Comparison of ENCODE assay signal across 8 cellular contexts in genomic region chr1:207823880-207824566, GRCh38.
DNase-seq lines count a peak whose midpoint lies in the region; ATAC-seq and TF ChIP-seq lines count a peak whose summit lies in the region.

No MANE protein-coding gene starts in this region.

- H3K4me3 ChIP-seq in DOHH2 (ENCODE audit: low read length) (peak overlapping the region; percentile 96), endocrine pancreas (ENCODE audit: control insufficient read depth, insufficient read depth, low read length) (peak overlapping the region; percentile 10)

- peak overlapping the region; percentile 48 for H3K9ac ChIP-seq in endocrine pancreas (ENCODE audit: control insufficient read depth, insufficient read depth, low read length)

- H3K27ac ChIP-seq in DOHH2 (ENCODE audit: low read depth, low read length), result peak overlapping the region; percentile 47

- ATAC-seq in HG02870 (IDR thresholded peaks at IDR 0.05; ENCODE audit: unreplicated experiment), result no peak

- peaks cover 53% of the 10 kb centered on the region for H3K79me2 ChIP-seq in DOHH2 (ENCODE audit: control insufficient read depth, low read length)

- TF ChIP-seq CTCF in DOHH2 (IDR thresholded peaks at IDR 0.05; ENCODE audit: low read depth, low read length, poor library complexity, severe bottlenecking), result peak; percentile 72

- H3K9me3 ChIP-seq in DOHH2 (ENCODE audit: control insufficient read depth, insufficient read depth, low read length) (no peaks in the 10 kb centered on the region), endocrine pancreas (ENCODE audit: control insufficient read depth, low read length) (no peaks in the 10 kb centered on the region)

- H4K20me1 ChIP-seq in DOHH2 (ENCODE audit: control insufficient read depth, insufficient read depth, low read depth, low read length), result no peaks in the 10 kb centered on the region

- H3F3A ChIP-seq in DOHH2 (ENCODE audit: control insufficient read depth, insufficient read depth), result peaks cover 6% of the 10 kb centered on the region; the same call in 1 of the 2 replicates

- peak overlapping the region; percentile 98 for H3K4me2 ChIP-seq in DOHH2 (ENCODE audit: low read length)

- H3K27me3 ChIP-seq in DOHH2 (ENCODE audit: control insufficient read depth, low read length) (no peaks in the 10 kb centered on the region), endocrine pancreas (ENCODE audit: control insufficient read depth, insufficient read depth, low read length) (no peaks in the 10 kb centered on the region)

- peaks cover 82% of the 10 kb centered on the region for H3K4me1 ChIP-seq in DOHH2 (ENCODE audit: control insufficient read depth, low read length)
- H3K4me1 ChIP-seq in endocrine pancreas (ENCODE audit: control insufficient read depth, insufficient read depth, low read length), result no peaks in the 10 kb centered on the region

- DNase-seq in H4 (ENCODE audit: low spot score) (peak; percentile 90), NCI-H2227 treated with DMSO at 0.1 percent for 48 hours (lab: John Stamatoyannopoulos, UW) (peak; percentile 67), midbrain (lab: John Stamatoyannopoulos, UW) (peak; percentile 95)
- DNase-seq in activated CD8-positive, alpha-beta memory T cell treated with anti-CD3 and anti-CD28 coated beads, Interleukin-2, amount 50 U/mL, for 24 hours (ENCODE audit: extremely low read depth), result peak; percentile 49
- peak; percentile 27 for DNase-seq in stimulated activated CD8-positive, alpha-beta memory T cell treated with anti-CD3 and anti-CD28 coated beads, Interleukin-15, amount 100 ng/mL, for 1 hour (ENCODE audit: low read depth)

- H3K36me3 ChIP-seq in DOHH2 (ENCODE audit: control insufficient read depth, low read length), result peaks cover 6% of the 10 kb centered on the region
- peaks cover 7% of the 10 kb centered on the region for H3K36me3 ChIP-seq in endocrine pancreas (ENCODE audit: control insufficient read depth, insufficient read depth, low read length)

- H3K9me2 ChIP-seq in DOHH2 (replicated peaks; ENCODE audit: control insufficient read depth, low read length), result no peaks in the 10 kb centered on the region

Comparison
In these comparisons a context has a peak if more than half of its experiments do, and no peak if none do; other contexts are left out.
1. DNase-seq: peak in every context shown above with its lines; median percentile 95 in midbrain; 90 in H4; 67 in NCI-H2227 treated with DMSO at 0.1 percent for 48 hours; 49 in activated CD8-positive, alpha-beta memory T cell treated with anti-CD3 and anti-CD28 coated beads, Interleukin-2, amount 50 U/mL, for 24 hours; 27 in stimulated activated CD8-positive, alpha-beta memory T cell treated with anti-CD3 and anti-CD28 coated beads, Interleukin-15, amount 100 ng/mL, for 1 hour.